In the genomic region with DNA sequence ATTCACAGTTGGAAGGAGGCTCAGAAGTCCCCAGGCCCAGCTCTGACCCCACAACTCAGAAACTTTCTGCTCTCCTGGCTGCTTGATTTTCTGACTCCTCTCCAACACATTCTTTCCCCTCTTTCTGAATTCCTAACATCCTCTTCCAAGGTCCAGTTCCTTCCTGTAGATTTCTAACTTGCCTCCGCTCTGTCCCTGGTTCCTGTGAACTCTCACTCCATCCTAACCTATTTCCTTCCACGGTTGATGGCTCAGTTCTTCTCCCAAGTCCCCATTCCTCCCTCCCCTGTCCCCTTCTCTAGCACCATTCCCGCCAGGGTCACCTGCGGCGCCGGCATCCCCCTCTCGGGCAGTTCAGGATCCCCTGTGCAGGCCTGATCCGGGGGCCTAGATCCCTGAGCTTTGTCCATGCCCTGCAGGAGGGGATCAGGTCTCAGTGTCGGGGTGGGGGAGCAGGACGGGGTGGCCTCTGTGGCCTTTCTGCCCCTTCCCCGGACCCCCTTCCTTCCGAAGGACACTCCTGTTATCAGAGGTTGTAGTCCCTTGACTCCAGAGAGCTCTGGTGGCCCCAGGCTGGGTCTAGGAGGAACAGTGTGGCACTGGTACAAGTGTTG, we compare ENCODE assay signal across 24 cellular contexts. TPM values are rescaled to one million over a fixed set of nuclear protein-coding genes. Genes with fewer than 3 reads are reported as not detected.
A peak's percentile ranks its signal among the peaks of the same experiment; 100 is the strongest.
DNase-seq lines count a peak whose midpoint lies in the region; ATAC-seq and TF ChIP-seq lines count a peak whose summit lies in the region.
"Had no signal": no experiment of that assay in that cellular context is flagged by ENCODE, and none has a peak within 500 bp of the region (broad histone marks: within the 10 kb centered on the region; RNA-seq: fewer than 3 reads in every experiment).

No MANE protein-coding gene starts in this region.

- peaks cover 12% of the 10 kb centered on the region; the same call in 1 of the 2 replicates for H4K20me1 ChIP-seq in IMR-90 (ENCODE audit: insufficient read depth, low read length)
- H4K20me1 ChIP-seq in GM23338 (replicated peaks; ENCODE audit: insufficient read depth) = peaks cover 2% of the 10 kb centered on the region; the same call in 1 of the 2 replicates

- H4K91ac ChIP-seq in IMR-90 (ENCODE audit: insufficient read depth, low read depth, low read length) = no peak overlapping the region

- H3K27ac Mint-ChIP-seq in nephron progenitor cell (peak overlapping the region; percentile 92), GM23338 (no peak overlapping the region)
- H3K27ac Mint-ChIP-seq in activated naive CD4-positive, alpha-beta T cell treated with anti-CD3 and anti-CD28 coated beads for 36 hours = no peak overlapping the region
- H3K27ac Mint-ChIP-seq: activated naive CD4-positive, alpha-beta T cell treated with anti-CD3 and anti-CD28 coated beads, Interleukin-2, amount 50 U/mL, for 24 hours; CD4-positive, alpha-beta memory T cell had no signal

- intact Hi-C loops in IMR-90 (cut with micrococcal nuclease) (no loop called here), dorsolateral prefrontal cortex (cut with DNase I) (loop anchor here in 1 of 2 donors (10.0 kb wide), 1 partner anchor 106 kb away; the partner anchor contains the start of gene NGDN)
- intact Hi-C loops in activated naive CD4-positive, alpha-beta T cell treated with anti-CD3 and anti-CD28 coated beads for 36 hours (cut with micrococcal nuclease) = no loop called here

- H3K14ac ChIP-seq in IMR-90 (replicated peaks; ENCODE audit: low read depth, low read length) = no peak overlapping the region

- no peak for TF ChIP-seq RAD21 in IMR-90 (IDR thresholded peaks at IDR 0.05; ENCODE audit: low read length)

- peaks cover 4 to 25% of the 10 kb centered on the region in 2 experiments; a peak in 2 of 4 replicates for H3K79me1 ChIP-seq in IMR-90 (ENCODE audit: low read depth in 1 of 2, low read length in 2 of 2)

- ATAC-seq in IMR-90 (ENCODE audit: low read depth) (no peak), GM23338 (no peak)

- peaks cover 6% of the 10 kb centered on the region; the same call in 1 of the 2 replicates for H3K9me1 ChIP-seq in IMR-90 (ENCODE audit: insufficient read depth, low read length)

- no peaks in the 10 kb centered on the region for H3K9me2 ChIP-seq in GM23338 (ENCODE audit: insufficient read depth)

- no peaks in the 10 kb centered on the region for H3K27me3 ChIP-seq in IMR-90 (ENCODE audit: control insufficient read depth, insufficient read depth, low read length)
- H3K27me3 ChIP-seq in dorsolateral prefrontal cortex = peaks cover 0 to 8% (median 0%) of the 10 kb centered on the region in 45 donors
- H3K27me3 ChIP-seq in GM23338 (ENCODE audit: insufficient read depth) = peaks cover 17% of the 10 kb centered on the region
- H3K27me3 ChIP-seq: upper lobe of left lung had no signal

- peaks cover 32% of the 10 kb centered on the region for H3K4me1 Mint-ChIP-seq in nephron progenitor cell
- H3K4me1 Mint-ChIP-seq in activated naive CD4-positive, alpha-beta T cell treated with anti-CD3 and anti-CD28 coated beads for 36 hours (ENCODE audit: low read depth) = no peaks in the 10 kb centered on the region
- peaks cover 26% of the 10 kb centered on the region for H3K4me1 Mint-ChIP-seq in GM23338

- H3K4me3 Mint-ChIP-seq in nephron progenitor cell (no peak overlapping the region), GM23338 (no peak overlapping the region)
- no peak overlapping the region for H3K4me3 Mint-ChIP-seq in activated naive CD4-positive, alpha-beta T cell treated with anti-CD3 and anti-CD28 coated beads for 36 hours
- H3K4me3 Mint-ChIP-seq: activated naive CD4-positive, alpha-beta T cell treated with anti-CD3 and anti-CD28 coated beads, Interleukin-2, amount 50 U/mL, for 24 hours; CD4-positive, alpha-beta memory T cell had no signal

- no peak overlapping the region for H2BK15ac ChIP-seq in IMR-90 (ENCODE audit: low read depth, low read length)

- H3K79me2 ChIP-seq in GM23338 (replicated peaks; ENCODE audit: insufficient read depth) = no peaks in the 10 kb centered on the region

- no peaks in the 10 kb centered on the region for H3K9me3 ChIP-seq in IMR-90 (ENCODE audit: control insufficient read depth, insufficient read depth, low read length)
- H3K9me3 ChIP-seq: upper lobe of left lung had no signal

- no peak overlapping the region for H3K56ac ChIP-seq in IMR-90 (ENCODE audit: extremely low read depth, insufficient read depth, low read length)

- H2AFZ ChIP-seq in IMR-90 (replicated peaks; ENCODE audit: low read length, poor library complexity) = no peak overlapping the region
- H2AFZ ChIP-seq in GM23338 = no peak overlapping the region
- H2AFZ ChIP-seq: GM23248 had no signal

- DNase-seq in IMR-90 (no peak), dorsolateral prefrontal cortex (no peak), nephron progenitor cell (no peak), GM23338 (ENCODE audit: low spot score) (no peak), globus pallidus (ENCODE audit: low spot score) (no peak)
- DNase-seq in activated naive CD4-positive, alpha-beta T cell treated with anti-CD3 and anti-CD28 coated beads for 36 hours = no peak
- DNase-seq: CD4-positive, alpha-beta memory T cell; cerebellar nuclear complex; DMS79; effector memory CD4-positive, alpha-beta T cell; glutamatergic neuron; GM23248; KG1; mesendoderm; NCI-H187; NCI-H69; SHP77; stimulated activated CD4-positive, alpha-beta T cell treated with anti-CD3 and anti-CD28 coated beads, Interleukin-4, amount 100 ng/mL, for 24 hours had no signal

- H3K27ac ChIP-seq in IMR-90 (ENCODE audit: insufficient read depth, low read length) (no peak overlapping the region), dorsolateral prefrontal cortex (peak overlapping the region in 30 of 59 donors; percentile 8 to 99 (median 86)), GM23338 (ENCODE audit: low read depth) (no peak overlapping the region)
- H3K27ac ChIP-seq: GM23248, upper lobe of left lung had no signal

- peaks cover 42% of the 10 kb centered on the region for H3K36me3 Mint-ChIP-seq in nephron progenitor cell (ENCODE audit: low read depth)
- H3K36me3 Mint-ChIP-seq in activated naive CD4-positive, alpha-beta T cell treated with anti-CD3 and anti-CD28 coated beads for 36 hours (ENCODE audit: low read depth) = no peaks in the 10 kb centered on the region
- peaks cover 33% of the 10 kb centered on the region for H3K36me3 Mint-ChIP-seq in GM23338 (ENCODE audit: low read depth)
- H3K36me3 Mint-ChIP-seq: activated naive CD4-positive, alpha-beta T cell treated with anti-CD3 and anti-CD28 coated beads, Interleukin-2, amount 50 U/mL, for 24 hours; CD4-positive, alpha-beta memory T cell had no signal

- H3K9me3 Mint-ChIP-seq in nephron progenitor cell (no peaks in the 10 kb centered on the region), GM23338 (no peaks in the 10 kb centered on the region; the same call in 2 of the 3 replicates)
- H3K9me3 Mint-ChIP-seq in activated naive CD4-positive, alpha-beta T cell treated with anti-CD3 and anti-CD28 coated beads for 36 hours = no peaks in the 10 kb centered on the region
- H3K9me3 Mint-ChIP-seq: activated naive CD4-positive, alpha-beta T cell treated with anti-CD3 and anti-CD28 coated beads, Interleukin-2, amount 50 U/mL, for 24 hours; CD4-positive, alpha-beta memory T cell had no signal

- no peak overlapping the region for H4K8ac ChIP-seq in IMR-90 (ENCODE audit: low read depth in 2 of 2, low read length in 2 of 2)

- no peak overlapping the region for H3K4me2 ChIP-seq in IMR-90 (ENCODE audit: low read depth, low read length)
- no peak overlapping the region for H3K4me2 ChIP-seq in GM23338
- H3K4me2 ChIP-seq: smooth muscle cell had no signal

- H3K9ac ChIP-seq in IMR-90 (ENCODE audit: low read depth, low read length) = no peak overlapping the region
- H3K9ac ChIP-seq: GM23248 had no signal

- peak overlapping the region; percentile 68 for H2AK9ac ChIP-seq in IMR-90 (replicated peaks; ENCODE audit: low read depth, low read length, poor library complexity)

- H3K27me3 Mint-ChIP-seq in nephron progenitor cell (ENCODE audit: low read depth, poor library complexity) (no peaks in the 10 kb centered on the region), GM23338 (ENCODE audit: insufficient read depth, low read depth, poor library complexity) (peaks cover 13% of the 10 kb centered on the region)
- H3K27me3 Mint-ChIP-seq in activated naive CD4-positive, alpha-beta T cell treated with anti-CD3 and anti-CD28 coated beads for 36 hours (ENCODE audit: low read depth) = peaks cover under 1% of the 10 kb centered on the region

- POLR2A ChIA-PET in IMR-90 (lab: Charles Lee; ENCODE audit: unreplicated experiment) = no interaction called here

- no peak overlapping the region for H3K4me3 ChIP-seq in IMR-90 (ENCODE audit: insufficient read depth, low read depth, low read length)
- H3K4me3 ChIP-seq in dorsolateral prefrontal cortex = no peak overlapping the region
- H3K4me3 ChIP-seq in GM23338 = no peak overlapping the region
- H3K4me3 ChIP-seq: GM23248, smooth muscle cell, upper lobe of left lung had no signal

- H2BK20ac ChIP-seq in IMR-90 (ENCODE audit: low read depth, low read length) = no peak overlapping the region

- H2BK120ac ChIP-seq in IMR-90 (ENCODE audit: low read depth, low read length) = no peak overlapping the region

- no peak overlapping the region for H3K18ac ChIP-seq in IMR-90 (ENCODE audit: low read depth, low read length)

- in situ Hi-C loops in IMR-90 (cut with MboI; ENCODE audit: low sequenced_read_pairs) = no loop called here

- no peak overlapping the region for H4K5ac ChIP-seq in IMR-90 (ENCODE audit: low read depth, low read length)

- no TSS peak for BruUV-seq in IMR-90 (replicated peaks; lab: Mats Ljungman, UMichigan)

- WGBS in IMR-90 (ENCODE audit: extremely low coverage in 2 of 2, insufficient read length in 1 of 2), 2 experiments = 89% methylated on average over 4 of the region's 12 CpGs; no CpG with 5 or more reads in 1 of the 2 experiments

- H3F3A ChIP-seq in GM23338 (replicated peaks; ENCODE audit: low read depth) = 0 out of 2 replicates have a peak, but pooled peaks cover 3% of the 10 kb centered on the region

- H3K4ac ChIP-seq in IMR-90 (ENCODE audit: low read depth, low read length) = no peak overlapping the region

- no peak overlapping the region for H3K23ac ChIP-seq in IMR-90 (ENCODE audit: low read depth, low read length)

- no peak overlapping the region for H2AK5ac ChIP-seq in IMR-90 (ENCODE audit: low read depth, low read length)

- no peak for TF ChIP-seq POLR2A in IMR-90 (IDR thresholded peaks at IDR 0.05; ENCODE audit: low read depth, low read length)

- dilution Hi-C loops in IMR-90 (cut with HindIII; ENCODE audit: low sequenced_read_pairs, unreplicated experiment) = no loop called here

- H3K4me1 ChIP-seq in IMR-90 (ENCODE audit: control insufficient read depth, insufficient read depth, low read length) = peaks cover 2% of the 10 kb centered on the region
- H3K4me1 ChIP-seq in GM23338 (ENCODE audit: insufficient read depth) = peaks cover 13% of the 10 kb centered on the region

- TF ChIP-seq CTCF in IMR-90 (conservative IDR thresholded peaks at IDR 0.05; ENCODE audit: low read depth, low read length) = no peak
- no peak for TF ChIP-seq CTCF in dorsolateral prefrontal cortex (IDR thresholded peaks at IDR 0.05 in 54 of 56, conservative IDR thresholded peaks at IDR 0.05 in 2 of 56; ENCODE audit: low read depth in 1 of 56, partially characterized antibody in 56 of 56)
- no peak for TF ChIP-seq CTCF in nephron progenitor cell (IDR thresholded peaks at IDR 0.05)
- TF ChIP-seq CTCF in GM23338 (conservative IDR thresholded peaks at IDR 0.05; ENCODE audit: low read depth in 2 of 2) = no peak

- H3K36me3 ChIP-seq in IMR-90 (ENCODE audit: control insufficient read depth, insufficient read depth, low read length) = peaks cover 36% of the 10 kb centered on the region
- no peaks in the 10 kb centered on the region for H3K36me3 ChIP-seq in GM23338 (ENCODE audit: insufficient read depth)

- no peak overlapping the region for H2BK5ac ChIP-seq in IMR-90 (ENCODE audit: low read depth, low read length, poor library complexity, severe bottlenecking)

- CTCF ChIA-PET in IMR-90 (lab: Yijun Ruan, JAX) = interaction anchor here (0.8 kb wide), 1 partner anchor 11 kb away, joined by 3 read pairs; no protein-coding TSS in a partner anchor
- CTCF ChIA-PET in activated naive CD4-positive, alpha-beta T cell treated with anti-CD3 and anti-CD28 coated beads for 36 hours (lab: Charles Lee) = interaction anchor here (0.5 to 1.4 kb wide), 3 partner anchors 26 to 148 kb away, joined by 3 to 4 read pairs (median 4); no protein-coding TSS in a partner anchor

RNA-seq across cellular contexts. Expression of gene SLC22A17, which starts 6.0 kb away (rescaled TPM):
- total RNA-seq in IMR-90 (2012; rRNA removed) = 6.4 and 6.6 TPM in 2 replicates
- polyA plus RNA-seq in IMR-90 (2012; rRNA removed) = 35.6 and 36.0 TPM in 2 replicates
- polyA plus RNA-seq in IMR-90 (2012; cell fraction: cytosol; rRNA removed) = 17.0 and 43.1 TPM in 2 replicates
- 161 and 357 TPM in 2 replicates for polyA plus RNA-seq in IMR-90 (2012; cell fraction: nucleus; rRNA removed; ENCODE audit: low replicate concordance)
- total RNA-seq in dorsolateral prefrontal cortex = 100 to 1,000 TPM; 238 to 610 (median 461) TPM
- total RNA-seq in activated naive CD4-positive, alpha-beta T cell treated with anti-CD3 and anti-CD28 coated beads for 36 hours = 1 to 10 TPM; 3.5 to 4.8 TPM
- 52.6 and 56.6 TPM in 2 replicates for total RNA-seq in GM23338 (2014; rRNA removed; shearing (Covaris generic))
- polyA plus RNA-seq in GM23338 (2016; fragmentation: Nextera tagmentation; extraction: Ambion mirVana) = 28.6 and 29.5 TPM in 2 replicates
- total RNA-seq: OCI-LY7 had no signal

RNA-seq across cellular contexts. Expression of gene EFS, which starts 6.3 kb away (rescaled TPM):
- total RNA-seq in IMR-90 (2012; rRNA removed) (2.2 and 2.5 TPM in 2 replicates), dorsolateral prefrontal cortex (100 to 1,000 TPM in 1 of 120 experiments, 10 to 100 TPM in 118, 1 to 10 TPM in 1; 9.3 to 104 (median 26.2) TPM)
- polyA plus RNA-seq in IMR-90 (2012; rRNA removed) (11.6 and 13.3 TPM in 2 replicates), GM23338 (2016; fragmentation: Nextera tagmentation; extraction: Ambion mirVana) (5.1 and 6.4 TPM in 2 replicates)
- 7.2 and 13.1 TPM in 2 replicates for polyA plus RNA-seq in IMR-90 (2012; cell fraction: cytosol; rRNA removed)
- 34.4 and 64.4 TPM in 2 replicates for polyA plus RNA-seq in IMR-90 (2012; cell fraction: nucleus; rRNA removed; ENCODE audit: low replicate concordance)
- total RNA-seq in activated naive CD4-positive, alpha-beta T cell treated with anti-CD3 and anti-CD28 coated beads for 36 hours = not detected
- 13.6 and 18.9 TPM in 2 replicates for total RNA-seq in GM23338 (2014; rRNA removed; shearing (Covaris generic))
- total RNA-seq: CD4-positive, alpha-beta memory T cell; OCI-LY7 had no signal
- polyA plus RNA-seq: CD4-positive, alpha-beta memory T cell had no signal

RNA-seq across cellular contexts. Expression of gene IL25, which starts 13.9 kb away (rescaled TPM):
- total RNA-seq in IMR-90 (2012; rRNA removed) (not detected in 2 replicates), dorsolateral prefrontal cortex (under 1 TPM in 3 of 120 experiments, not detected in 117; 0.36 to 0.71 (median 0.44) TPM)
- polyA plus RNA-seq in IMR-90 (2012; rRNA removed) (not detected in 2 replicates), GM23338 (2016; fragmentation: Nextera tagmentation; extraction: Ambion mirVana) (not detected in 2 replicates)
- polyA plus RNA-seq in IMR-90 (2012; cell fraction: cytosol; rRNA removed) = not detected in 2 replicates
- polyA plus RNA-seq in IMR-90 (2012; cell fraction: nucleus; rRNA removed; ENCODE audit: low replicate concordance) = not detected in 2 replicates
- total RNA-seq in activated naive CD4-positive, alpha-beta T cell treated with anti-CD3 and anti-CD28 coated beads for 36 hours = not detected
- total RNA-seq in GM23338 (2014; rRNA removed; shearing (Covaris generic)) = not detected in 2 replicates
- total RNA-seq: aorta; CD4-positive, alpha-beta memory T cell; fibroblast of lung; GM23248; OCI-LY7; smooth muscle cell; upper lobe of left lung had no signal
- polyA plus RNA-seq: aorta; CD4-positive, alpha-beta memory T cell; fibroblast of lung; GM23248; smooth muscle cell had no signal

RNA-seq across cellular contexts. Expression of gene CMTM5, which starts 18.2 kb away (rescaled TPM):
- total RNA-seq in IMR-90 (2012; rRNA removed) (not detected in 2 replicates), dorsolateral prefrontal cortex (100 to 1,000 TPM in 13 of 120 experiments, 10 to 100 TPM in 104, 1 to 10 TPM in 3; 8.5 to 244 (median 46.0) TPM)
- polyA plus RNA-seq in IMR-90 (2012; rRNA removed) (0.07 and 0.11 TPM in 2 replicates), GM23338 (2016; fragmentation: Nextera tagmentation; extraction: Ambion mirVana) (not detected in 2 replicates)
- polyA plus RNA-seq in IMR-90 (2012; cell fraction: cytosol; rRNA removed) = 0.27 TPM in 1 of 2 replicates, not detected in the other
- polyA plus RNA-seq in IMR-90 (2012; cell fraction: nucleus; rRNA removed; ENCODE audit: low replicate concordance) = 0.23 and 0.30 TPM in 2 replicates
- total RNA-seq in activated naive CD4-positive, alpha-beta T cell treated with anti-CD3 and anti-CD28 coated beads for 36 hours = not detected
- 0.24 and 0.27 TPM in 2 replicates for total RNA-seq in GM23338 (2014; rRNA removed; shearing (Covaris generic))
- total RNA-seq: CD4-positive, alpha-beta memory T cell; GM23248; OCI-LY7; smooth muscle cell had no signal
- polyA plus RNA-seq: CD4-positive, alpha-beta memory T cell; GM23248 had no signal

RNA-seq across cellular contexts. Expression of gene PABPN1, which starts 37.4 kb away (rescaled TPM):
- 74.4 and 104 TPM in 2 replicates for total RNA-seq in IMR-90 (2012; rRNA removed)
- 192 and 211 TPM in 2 replicates for polyA plus RNA-seq in IMR-90 (2012; rRNA removed)
- polyA plus RNA-seq in IMR-90 (2012; cell fraction: cytosol; rRNA removed) = 68.9 and 112 TPM in 2 replicates
- polyA plus RNA-seq in IMR-90 (2012; cell fraction: nucleus; rRNA removed; ENCODE audit: low replicate concordance) = 620 and 1,496 TPM in 2 replicates
- total RNA-seq in dorsolateral prefrontal cortex = 100 to 1,000 TPM; 124 to 236 (median 157) TPM
- 100 to 1,000 TPM; 194 to 204 TPM for total RNA-seq in activated naive CD4-positive, alpha-beta T cell treated with anti-CD3 and anti-CD28 coated beads for 36 hours
- 110 and 116 TPM in 2 replicates for total RNA-seq in GM23338 (2014; rRNA removed; shearing (Covaris generic))
- polyA plus RNA-seq in GM23338 (2016; fragmentation: Nextera tagmentation; extraction: Ambion mirVana) = 342 and 384 TPM in 2 replicates

Comparison
In these comparisons a context has a peak if more than half of its experiments do, and no peak if none do; other contexts are left out.
1. H3K27ac ChIP-seq: peak in dorsolateral prefrontal cortex (30 of 59); none in IMR-90 (single experiment) and GM23338 (single experiment).